ENCODE assay signal across 17 cellular contexts in the genomic region with DNA sequence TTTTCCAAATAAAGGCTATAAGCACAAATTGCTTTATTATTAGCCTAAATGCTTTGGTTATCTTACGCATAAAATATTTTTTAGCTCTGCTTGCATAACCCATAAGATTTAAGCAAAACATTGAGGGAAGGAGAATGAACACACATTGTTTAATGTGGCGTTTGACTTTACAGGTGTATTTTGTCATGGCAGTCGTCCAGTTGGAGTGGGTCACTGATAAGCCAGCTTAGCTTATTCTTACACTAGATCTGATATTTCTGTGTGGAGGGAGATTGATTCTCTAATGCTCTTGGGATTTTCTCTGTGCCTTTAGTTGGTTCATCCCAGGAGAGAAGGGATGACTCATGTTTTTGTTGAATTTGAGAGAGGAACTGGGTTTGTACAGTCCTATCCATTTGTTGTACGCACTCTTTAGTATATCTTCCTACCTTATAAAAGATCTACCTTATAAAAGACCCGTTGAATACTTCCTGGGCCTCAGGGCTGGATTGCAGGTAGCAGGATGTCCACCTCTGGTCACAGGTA.
"Had no signal": no experiment of that assay in that cellular context is flagged by ENCODE, and none has a peak within 500 bp of the region (broad histone marks: within the 10 kb centered on the region; RNA-seq: fewer than 3 reads in every experiment).

No MANE protein-coding gene starts in this region.

- H3K4me1 ChIP-seq: left ventricle myocardium inferior had no signal

- H3K4me3 ChIP-seq: hepatocyte, left ventricle myocardium inferior, ovary, thoracic aorta had no signal

- H3K27ac Mint-ChIP-seq: activated CD4-positive, alpha-beta memory T cell treated with anti-CD3 and anti-CD28 coated beads for 36 hours; activated naive CD8-positive, alpha-beta T cell treated with anti-CD3 and anti-CD28 coated beads, Interleukin-2, amount 50 U/mL, for 24 hours; activated T-cell treated with anti-CD3 and anti-CD28 coated beads, Interleukin-2, amount 50 U/mL, for 72 hours; stimulated activated naive CD8-positive, alpha-beta T cell treated with anti-CD3 and anti-CD28 coated beads, Interleukin-15, Interleukin-2, amounts not matched to agents 100 ng/mL and 50 ng/mL, for 24 hours; T-helper 17 cell had no signal

- ATAC-seq: activated naive CD8-positive, alpha-beta T cell treated with anti-CD3 and anti-CD28 coated beads, Interleukin-2, amount 50 U/mL, for 24 hours; activated T-cell treated with anti-CD3 and anti-CD28 coated beads, Interleukin-2, amount 50 U/mL, for 72 hours; T-helper 17 cell had no signal

- H3K79me2 ChIP-seq: hepatocyte had no signal

- FAIRE-seq: kidney had no signal

- DNase-seq: activated CD4-positive, alpha-beta memory T cell treated with anti-CD3 and anti-CD28 coated beads for 36 hours; activated CD4-positive, CD25-positive, alpha-beta regulatory T cell treated with anti-CD3 and anti-CD28 coated beads, Interleukin-2, amount 50 U/mL, for 72 hours; activated CD8-positive, alpha-beta memory T cell treated with anti-CD3 and anti-CD28 coated beads, Interleukin-2, amount 50 U/mL, for 4 hours; activated gamma-delta T cell treated with Interleukin-2 at 50 U/mL for 16 hours; activated naive CD8-positive, alpha-beta T cell treated with anti-CD3 and anti-CD28 coated beads, Interleukin-2, amount 50 U/mL, for 24 hours; activated T-cell treated with anti-CD3 and anti-CD28 coated beads, Interleukin-2, amount 50 U/mL, for 72 hours; effector memory CD4-positive, alpha-beta T cell; kidney; left ventricle myocardium inferior; mesendoderm; ovary; stimulated activated CD4-positive, alpha-beta T cell treated with anti-CD3 and anti-CD28 coated beads, Interleukin-2, amount 100 ng/mL, for 48 hours; T-helper 17 cell had no signal

- H2AFZ ChIP-seq: hepatocyte had no signal

- H3K27ac ChIP-seq: epithelial cell of prostate, hepatocyte, left ventricle myocardium inferior, ovary, thoracic aorta had no signal

- H3K27me3 ChIP-seq: hepatocyte, ovary had no signal

- H3K27me3 Mint-ChIP-seq: activated CD4-positive, alpha-beta memory T cell treated with anti-CD3 and anti-CD28 coated beads for 36 hours; activated naive CD8-positive, alpha-beta T cell treated with anti-CD3 and anti-CD28 coated beads, Interleukin-2, amount 50 U/mL, for 24 hours; stimulated activated naive CD8-positive, alpha-beta T cell treated with anti-CD3 and anti-CD28 coated beads, Interleukin-15, Interleukin-2, amounts not matched to agents 100 ng/mL and 50 ng/mL, for 24 hours; T-helper 17 cell had no signal

- H3K4me2 ChIP-seq: hepatocyte had no signal

- H3K9me3 Mint-ChIP-seq: activated CD4-positive, alpha-beta memory T cell treated with anti-CD3 and anti-CD28 coated beads for 36 hours; activated naive CD8-positive, alpha-beta T cell treated with anti-CD3 and anti-CD28 coated beads, Interleukin-2, amount 50 U/mL, for 24 hours; activated T-cell treated with anti-CD3 and anti-CD28 coated beads, Interleukin-2, amount 50 U/mL, for 72 hours; stimulated activated naive CD8-positive, alpha-beta T cell treated with anti-CD3 and anti-CD28 coated beads, Interleukin-15, Interleukin-2, amounts not matched to agents 100 ng/mL and 50 ng/mL, for 24 hours had no signal

- H3K4me3 Mint-ChIP-seq: activated CD4-positive, alpha-beta memory T cell treated with anti-CD3 and anti-CD28 coated beads for 36 hours; activated naive CD8-positive, alpha-beta T cell treated with anti-CD3 and anti-CD28 coated beads, Interleukin-2, amount 50 U/mL, for 24 hours; activated T-cell treated with anti-CD3 and anti-CD28 coated beads, Interleukin-2, amount 50 U/mL, for 72 hours; stimulated activated naive CD8-positive, alpha-beta T cell treated with anti-CD3 and anti-CD28 coated beads, Interleukin-15, Interleukin-2, amounts not matched to agents 100 ng/mL and 50 ng/mL, for 24 hours; T-helper 17 cell had no signal

- H3K36me3 ChIP-seq: left ventricle myocardium inferior, ovary, thoracic aorta had no signal
